Comparison of ENCODE assay signal across 20 cellular contexts in the genomic region with DNA sequence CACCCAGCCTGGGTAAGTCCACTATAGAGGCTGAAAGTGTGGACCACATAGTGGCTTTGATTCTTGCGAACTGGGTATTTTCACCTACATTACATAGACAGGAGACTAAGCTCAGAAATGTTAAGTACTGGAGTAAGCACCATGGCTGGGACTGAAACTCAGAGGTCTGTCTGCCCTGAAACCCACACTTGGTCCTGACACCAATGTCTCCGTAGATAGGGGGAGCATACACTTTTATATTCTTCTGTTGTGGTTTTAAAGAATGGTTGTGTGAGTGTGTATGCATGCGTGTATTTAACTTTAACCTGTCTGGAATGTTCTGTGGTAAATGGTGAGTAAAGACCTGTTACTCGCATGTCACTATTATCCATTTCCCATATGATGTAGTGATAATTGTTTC. TPM values are rescaled to one million over a fixed set of nuclear protein-coding genes. Genes with fewer than 3 reads are reported as not detected.
DNase-seq lines count a peak whose midpoint lies in the region; ATAC-seq, FAIRE-seq and TF ChIP-seq lines count a peak whose summit lies in the region.
"Had no signal": no experiment of that assay in that cellular context is flagged by ENCODE, and none has a peak within 500 bp of the region (broad histone marks: within the 10 kb centered on the region; RNA-seq: fewer than 3 reads in every experiment).

No MANE protein-coding gene starts in this region.

- no peaks in the 10 kb centered on the region for H3K36me3 Mint-ChIP-seq in activated T-cell treated with anti-CD3 and anti-CD28 coated beads, Interleukin-2, amount 50 U/mL, for 4 hours (ENCODE audit: insufficient read depth)
- H3K36me3 Mint-ChIP-seq: CD4-positive, CD25-positive, alpha-beta regulatory T cell had no signal

- TF ChIP-seq CTCF in bronchial epithelial cell (IDR thresholded peaks at IDR 0.05; ENCODE audit: insufficient read depth, low read length, severe bottlenecking) (no peak), brain microvascular endothelial cell (IDR thresholded peaks at IDR 0.05; ENCODE audit: low read depth, low read length, missing control alignments) (no peak)

- no peak for FAIRE-seq in RCC 7860 (lab: Jason Lieb, UNC)
- FAIRE-seq in bronchial epithelial cell (lab: Jason Lieb, UNC) = peak; percentile 23
- FAIRE-seq: A549, GM12891, GM19239 had no signal

- peaks cover 3% of the 10 kb centered on the region for H3K27me3 Mint-ChIP-seq in activated T-cell treated with anti-CD3 and anti-CD28 coated beads, Interleukin-2, amount 50 U/mL, for 4 hours (ENCODE audit: low read depth)
- H3K27me3 Mint-ChIP-seq in stimulated activated naive CD8-positive, alpha-beta T cell treated with anti-CD3 and anti-CD28 coated beads, Interleukin-15, amount 100 ng/mL, for 72 hours = peaks cover 6% of the 10 kb centered on the region

- peak; percentile 59 to 78 for ATAC-seq in activated T-cell treated with anti-CD3 and anti-CD28 coated beads, Interleukin-2, amount 50 U/mL, for 4 hours
- peak; percentile 90 for ATAC-seq in stimulated activated naive CD8-positive, alpha-beta T cell treated with anti-CD3 and anti-CD28 coated beads, Interleukin-15, amount 100 ng/mL, for 72 hours
- ATAC-seq: A549, HCT116 had no signal

- H3K27me3 ChIP-seq in bronchial epithelial cell (ENCODE audit: control insufficient read depth, insufficient read depth, low read length) = no peaks in the 10 kb centered on the region
- H3K27me3 ChIP-seq in brain microvascular endothelial cell (replicated peaks) = peaks cover 8% of the 10 kb centered on the region

- no peak overlapping the region for H3K4me3 Mint-ChIP-seq in activated T-cell treated with anti-CD3 and anti-CD28 coated beads, Interleukin-2, amount 50 U/mL, for 4 hours
- no peak overlapping the region for H3K4me3 Mint-ChIP-seq in stimulated activated naive CD8-positive, alpha-beta T cell treated with anti-CD3 and anti-CD28 coated beads, Interleukin-15, amount 100 ng/mL, for 72 hours
- H3K4me3 Mint-ChIP-seq: CD4-positive, CD25-positive, alpha-beta regulatory T cell had no signal

- no peaks in the 10 kb centered on the region for H3K4me1 Mint-ChIP-seq in activated T-cell treated with anti-CD3 and anti-CD28 coated beads, Interleukin-2, amount 50 U/mL, for 4 hours (ENCODE audit: low read depth)
- peaks cover 19% of the 10 kb centered on the region for H3K4me1 Mint-ChIP-seq in stimulated activated naive CD8-positive, alpha-beta T cell treated with anti-CD3 and anti-CD28 coated beads, Interleukin-15, amount 100 ng/mL, for 72 hours
- H3K4me1 Mint-ChIP-seq: CD4-positive, CD25-positive, alpha-beta regulatory T cell had no signal

- H3K27ac ChIP-seq in brain microvascular endothelial cell = no peak overlapping the region
- H3K27ac ChIP-seq: A549 had no signal

- no peak for DNase-seq in activated T-cell treated with anti-CD3 and anti-CD28 coated beads, Interleukin-2, amount 50 U/mL, for 4 hours
- no peak for DNase-seq in activated T-cell treated with anti-CD3 and anti-CD28 coated beads for 4 hours
- peak; percentile 14 for DNase-seq in RCC 7860 (ENCODE audit: low spot score)
- DNase-seq in bronchial epithelial cell (ENCODE audit: low read depth) = peak; percentile 33
- DNase-seq in stimulated activated naive CD8-positive, alpha-beta T cell treated with anti-CD3 and anti-CD28 coated beads, Interleukin-15, amount 100 ng/mL, for 72 hours = peak in 1 of 2 donors; percentile 30
- no peak for DNase-seq in brain microvascular endothelial cell
- DNase-seq in T-helper 9 cell = no peak
- DNase-seq in activated CD8-positive, alpha-beta memory T cell treated with anti-CD3 and anti-CD28 coated beads, Interleukin-2, amount 50 U/mL, for 4 hours = no peak
- DNase-seq: CD4-positive, CD25-positive, alpha-beta regulatory T cell; DMS79; MV-4-11; NCI-H1417 treated with DMSO at 0.1 percent for 48 hours; NCI-H2029 treated with DMSO at 0.1 percent for 48 hours; NCI-H526; OCI-M1 had no signal

- H3K27ac Mint-ChIP-seq in stimulated activated naive CD8-positive, alpha-beta T cell treated with anti-CD3 and anti-CD28 coated beads, Interleukin-15, amount 100 ng/mL, for 72 hours = peak overlapping the region in 1 of 2 donors; percentile 66
- H3K27ac Mint-ChIP-seq: CD4-positive, CD25-positive, alpha-beta regulatory T cell had no signal

- H3K4me3 ChIP-seq in bronchial epithelial cell (ENCODE audit: low read depth, low read length) = no peak overlapping the region
- no peak overlapping the region for H3K4me3 ChIP-seq in brain microvascular endothelial cell (ENCODE audit: low read depth, low read length)
- H3K4me3 ChIP-seq: A549 had no signal

- in situ Hi-C loops in brain microvascular endothelial cell (cut with HindIII; ENCODE audit: low pct_ligation_motif_present, low sequenced_read_pairs) = no loop called here

- H3K36me3 ChIP-seq in bronchial epithelial cell (ENCODE audit: control insufficient read depth, insufficient read depth, low read length) (no peaks in the 10 kb centered on the region), brain microvascular endothelial cell (replicated peaks) (no peaks in the 10 kb centered on the region)

- H3K9me3 Mint-ChIP-seq in activated T-cell treated with anti-CD3 and anti-CD28 coated beads, Interleukin-2, amount 50 U/mL, for 4 hours = no peaks in the 10 kb centered on the region
- no peaks in the 10 kb centered on the region for H3K9me3 Mint-ChIP-seq in stimulated activated naive CD8-positive, alpha-beta T cell treated with anti-CD3 and anti-CD28 coated beads, Interleukin-15, amount 100 ng/mL, for 72 hours
- H3K9me3 Mint-ChIP-seq: CD4-positive, CD25-positive, alpha-beta regulatory T cell had no signal

RNA-seq across cellular contexts. Expression of a gene that starts 10.3 kb away (rescaled TPM):
- 1 to 10 TPM in 1 of 3 donors, under 1 TPM in 2; 0.61 to 1.2 (median 0.79) TPM for total RNA-seq in activated T-cell treated with anti-CD3 and anti-CD28 coated beads, Interleukin-2, amount 50 U/mL, for 4 hours
- not detected in 2 replicates for total RNA-seq in bronchial epithelial cell
- total RNA-seq: CD4-positive, CD25-positive, alpha-beta regulatory T cell; LHCN-M2 had no signal

RNA-seq across cellular contexts. Expression of a gene that starts 25.0 kb away (rescaled TPM):
- 10 to 100 TPM; 38.5 to 43.7 (median 41.4) TPM for total RNA-seq in activated T-cell treated with anti-CD3 and anti-CD28 coated beads, Interleukin-2, amount 50 U/mL, for 4 hours
- total RNA-seq in bronchial epithelial cell = 11.8 and 19.7 TPM in 2 replicates

Comparison
In these comparisons a context has a peak if more than half of its experiments do, and no peak if none do; other contexts are left out.
1. DNase-seq: peak in RCC 7860 (single experiment) and bronchial epithelial cell (single experiment); none in activated T-cell treated with anti-CD3 and anti-CD28 coated beads, Interleukin-2, amount 50 U/mL, for 4 hours (single experiment), activated T-cell treated with anti-CD3 and anti-CD28 coated beads for 4 hours (single experiment), brain microvascular endothelial cell (single experiment), T-helper 9 cell (single experiment) and activated CD8-positive, alpha-beta memory T cell treated with anti-CD3 and anti-CD28 coated beads, Interleukin-2, amount 50 U/mL, for 4 hours (single experiment).